32 cellular contexts compared by ENCODE assay signal in genomic region chr5:169511708-169512107, GRCh38.
A peak's percentile ranks its signal among the peaks of the same experiment; 100 is the strongest.
DNase-seq lines count a peak whose midpoint lies in the region; ATAC-seq and TF ChIP-seq lines count a peak whose summit lies in the region.
"Had no signal": no experiment of that assay in that cellular context is flagged by ENCODE, and none has a peak within 500 bp of the region (broad histone marks: within the 10 kb centered on the region; RNA-seq: fewer than 3 reads in every experiment).

No MANE protein-coding gene starts in this region.

- TF ChIP-seq EP300 in SK-N-SH (IDR thresholded peaks at IDR 0.05; ENCODE audit: borderline replicate concordance in 1 of 2, low read depth in 1 of 2, low read length in 1 of 2) = no peak

- no peaks in the 10 kb centered on the region for H3K9me2 ChIP-seq in SK-N-SH

- H3K27ac ChIP-seq in SK-N-SH (ENCODE audit: low read depth in 2 of 2, low read length in 1 of 2) = peak overlapping the region in 1 of 2 experiments; percentile 60; a peak in 1 of 4 replicates
- H3K27ac ChIP-seq in CD8-positive, alpha-beta memory T cell (ENCODE audit: low read depth, low read length) = no peak overlapping the region
- H3K27ac ChIP-seq: HL-60, left ventricle myocardium inferior, neutrophil, prostate gland, sigmoid colon, thoracic aorta, uterus had no signal

- no peak for ATAC-seq in SK-N-SH treated with all-trans-retinoic acid at 6 μM for 48 hours
- ATAC-seq in WTC11 = peak; percentile 76
- ATAC-seq in GM18868 (IDR thresholded peaks at IDR 0.05; ENCODE audit: unreplicated experiment) = no peak
- ATAC-seq in GM18517 (IDR thresholded peaks at IDR 0.05; ENCODE audit: unreplicated experiment) = no peak
- ATAC-seq: activated naive CD8-positive, alpha-beta T cell treated with anti-CD3 and anti-CD28 coated beads, Interleukin-2, amount 50 U/mL, for 24 hours; Right ventricle myocardium inferior; stimulated activated naive CD8-positive, alpha-beta T cell treated with anti-CD3 and anti-CD28 coated beads, Interleukin-15, amount 100 ng/mL, for 72 hours; T-helper 17 cell had no signal

- H3K4me1 ChIP-seq in SK-N-SH (ENCODE audit: control insufficient read depth in 1 of 2, insufficient read depth in 2 of 2, low read depth in 1 of 2, low read length in 1 of 2) = peaks cover 0 to 6% of the 10 kb centered on the region in 2 experiments; a peak in 2 of 4 replicates
- H3K4me1 ChIP-seq in CD8-positive, alpha-beta memory T cell (ENCODE audit: insufficient read depth, low read length) = no peaks in the 10 kb centered on the region
- H3K4me1 ChIP-seq: left ventricle myocardium inferior, prostate gland, sigmoid colon, uterus had no signal

- H3K9me3 Mint-ChIP-seq in WTC11 = no peaks in the 10 kb centered on the region
- no peaks in the 10 kb centered on the region for H3K9me3 Mint-ChIP-seq in CD8-positive, alpha-beta memory T cell
- H3K9me3 Mint-ChIP-seq: activated naive CD8-positive, alpha-beta T cell treated with anti-CD3 and anti-CD28 coated beads, Interleukin-2, amount 50 U/mL, for 24 hours; stimulated activated naive CD8-positive, alpha-beta T cell treated with anti-CD3 and anti-CD28 coated beads, Interleukin-15, amount 100 ng/mL, for 72 hours had no signal

- POLR2A ChIA-PET in SK-N-SH (lab: Yijun Ruan, JAX) (no interaction called here), WTC11 (lab: Charles Lee) (no interaction called here)
- POLR2A ChIA-PET in CD8-positive, alpha-beta memory T cell (lab: Charles Lee) = no interaction called here

- peaks cover 3% of the 10 kb centered on the region for H3F3A ChIP-seq in SK-N-SH (replicated peaks; ENCODE audit: insufficient read depth)

- H3K79me2 ChIP-seq in SK-N-SH (ENCODE audit: insufficient read depth) = no peaks in the 10 kb centered on the region

- H3K36me3 ChIP-seq in SK-N-SH (replicated peaks in 1 of 2; ENCODE audit: control insufficient read depth in 1 of 2, insufficient read depth in 2 of 2, low read length in 1 of 2) = no peaks in the 10 kb centered on the region
- H3K36me3 ChIP-seq in CD8-positive, alpha-beta memory T cell (ENCODE audit: insufficient read depth, low read length) = no peaks in the 10 kb centered on the region
- H3K36me3 ChIP-seq: left ventricle myocardium inferior, neutrophil, prostate gland, sigmoid colon, thoracic aorta, uterus had no signal

- H3K27ac Mint-ChIP-seq in WTC11 = no peak overlapping the region
- H3K27ac Mint-ChIP-seq in CD8-positive, alpha-beta memory T cell = no peak overlapping the region
- H3K27ac Mint-ChIP-seq: activated naive CD8-positive, alpha-beta T cell treated with anti-CD3 and anti-CD28 coated beads, Interleukin-2, amount 50 U/mL, for 24 hours; stimulated activated naive CD8-positive, alpha-beta T cell treated with anti-CD3 and anti-CD28 coated beads, Interleukin-15, amount 100 ng/mL, for 72 hours; T-helper 17 cell had no signal

- H3K27me3 ChIP-seq in SK-N-SH (ENCODE audit: insufficient read depth) = no peaks in the 10 kb centered on the region
- no peaks in the 10 kb centered on the region for H3K27me3 ChIP-seq in CD8-positive, alpha-beta memory T cell (ENCODE audit: insufficient read depth, low read length, poor library complexity, severe bottlenecking)
- H3K27me3 ChIP-seq: sigmoid colon, uterus had no signal

- no peak overlapping the region for H3K9ac ChIP-seq in SK-N-SH

- no peak overlapping the region for H3K4me2 ChIP-seq in SK-N-SH

- H3K27me3 Mint-ChIP-seq in WTC11 (ENCODE audit: low read depth) = peaks cover 2% of the 10 kb centered on the region
- peaks cover 5 to 19% of the 10 kb centered on the region in 2 donors for H3K27me3 Mint-ChIP-seq in CD8-positive, alpha-beta memory T cell
- H3K27me3 Mint-ChIP-seq: activated naive CD8-positive, alpha-beta T cell treated with anti-CD3 and anti-CD28 coated beads, Interleukin-2, amount 50 U/mL, for 24 hours had no signal

- no peak overlapping the region for H2AFZ ChIP-seq in SK-N-SH (ENCODE audit: low read depth)

- TF ChIP-seq RAD21 in SK-N-SH (IDR thresholded peaks at IDR 0.05; ENCODE audit: low read length) = no peak

- no peak overlapping the region for H3K4me3 Mint-ChIP-seq in WTC11
- no peak overlapping the region for H3K4me3 Mint-ChIP-seq in CD8-positive, alpha-beta memory T cell
- H3K4me3 Mint-ChIP-seq: activated naive CD8-positive, alpha-beta T cell treated with anti-CD3 and anti-CD28 coated beads, Interleukin-2, amount 50 U/mL, for 24 hours; stimulated activated naive CD8-positive, alpha-beta T cell treated with anti-CD3 and anti-CD28 coated beads, Interleukin-15, amount 100 ng/mL, for 72 hours; T-helper 17 cell had no signal

- TF ChIP-seq CTCF in SK-N-SH (IDR thresholded peaks at IDR 0.05) = peak; percentile 18; the same call in 1 of the 2 replicates
- no peak for TF ChIP-seq CTCF in WTC11 (IDR thresholded peaks at IDR 0.05)
- peak; percentile 22 for TF ChIP-seq CTCF in fibroblast of pulmonary artery (IDR thresholded peaks at IDR 0.05; ENCODE audit: low read length, missing control alignments)
- TF ChIP-seq CTCF in retinal pigment epithelial cell (conservative IDR thresholded peaks at IDR 0.05; ENCODE audit: low read depth, low read length) = peak; percentile 18

- CTCF ChIA-PET in SK-N-SH (lab: Yijun Ruan, JAX) (interaction anchor here (1.4 kb wide), 1 partner anchor 27 kb away, joined by 3 read pairs; no protein-coding TSS in a partner anchor), WTC11 (lab: Charles Lee) (interaction anchor here (1.1 to 2.0 kb wide), 4 partner anchors 9 to 351 kb away, joined by 3 to 8 read pairs (median 4); no protein-coding TSS in a partner anchor)
- CTCF ChIA-PET in CD8-positive, alpha-beta memory T cell (lab: Charles Lee) = no interaction called here

- no peak for DNase-seq in SK-N-SH
- DNase-seq in WTC11 (ENCODE audit: low spot score) = no peak
- DNase-seq in fibroblast of pulmonary artery (ENCODE audit: low read depth) = no peak
- DNase-seq in retinal pigment epithelial cell (ENCODE audit: low read depth) = no peak
- DNase-seq in CD8-positive, alpha-beta memory T cell = no peak
- DNase-seq: 8988T; activated CD4-positive, alpha-beta T cell treated with anti-CD3 and anti-CD28 coated beads, Interleukin-2, amount 50 U/mL, for 48 hours; activated CD4-positive, CD25-positive, alpha-beta regulatory T cell treated with anti-CD3 and anti-CD28 coated beads, Interleukin-2, amount 50 U/mL, for 72 hours; activated naive CD8-positive, alpha-beta T cell treated with anti-CD3 and anti-CD28 coated beads, Interleukin-2, amount 50 U/mL, for 24 hours; activated T-cell treated with anti-CD3 and anti-CD28 coated beads, Interleukin-2, amount 50 U/mL, for 48 hours; cerebellar nuclear complex; HCEC 1CT; islet precursor cell; left ventricle myocardium inferior; mesenchymal stem cell; NCI-H1436 treated with DMSO at 0.1 percent for 48 hours; NCI-H446 treated with DMSO at 0.1 percent for 48 hours; OCI-M1; sigmoid colon; stimulated activated CD4-positive, alpha-beta T cell treated with anti-CD3 and anti-CD28 coated beads, Interleukin-12 subunit alpha, Interleukin-12 subunit beta, amount 100 ng/mL, for 4 hours; stimulated activated CD4-positive, alpha-beta T cell treated with anti-CD3 and anti-CD28 coated beads, Interleukin-2, amount 100 ng/mL, for 48 hours; stimulated activated naive CD8-positive, alpha-beta T cell treated with anti-CD3 and anti-CD28 coated beads, Interleukin-15, amount 100 ng/mL, for 72 hours; T-helper 17 cell; uterus had no signal

- no peaks in the 10 kb centered on the region for H4K20me1 ChIP-seq in SK-N-SH (ENCODE audit: insufficient read depth)

- H3K4me3 ChIP-seq in SK-N-SH (ENCODE audit: low read depth in 2 of 2, low read length in 1 of 2) (no peak overlapping the region), fibroblast of pulmonary artery (replicated peaks; ENCODE audit: low read depth, low read length) (no peak overlapping the region), retinal pigment epithelial cell (ENCODE audit: low read length) (no peak overlapping the region)
- H3K4me3 ChIP-seq in CD8-positive, alpha-beta memory T cell (ENCODE audit: low read length) = no peak overlapping the region
- H3K4me3 ChIP-seq: left ventricle myocardium inferior, prostate gland, sigmoid colon, thoracic aorta, uterus had no signal

- H3K4me1 Mint-ChIP-seq in WTC11 = no peaks in the 10 kb centered on the region
- H3K4me1 Mint-ChIP-seq in CD8-positive, alpha-beta memory T cell = no peaks in the 10 kb centered on the region
- H3K4me1 Mint-ChIP-seq: activated naive CD8-positive, alpha-beta T cell treated with anti-CD3 and anti-CD28 coated beads, Interleukin-2, amount 50 U/mL, for 24 hours; stimulated activated naive CD8-positive, alpha-beta T cell treated with anti-CD3 and anti-CD28 coated beads, Interleukin-15, amount 100 ng/mL, for 72 hours; T-helper 17 cell had no signal

- H3K9me3 ChIP-seq in SK-N-SH = no peaks in the 10 kb centered on the region
- H3K9me3 ChIP-seq in CD8-positive, alpha-beta memory T cell (ENCODE audit: low read length) = no peaks in the 10 kb centered on the region
- H3K9me3 ChIP-seq: neutrophil, prostate gland, sigmoid colon, thoracic aorta, uterus had no signal

- 29% methylated on average over 3 of the region's 3 CpGs for WGBS in SK-N-SH (ENCODE audit: low lambda C conversion rate)

- H3K36me3 Mint-ChIP-seq in WTC11 = no peaks in the 10 kb centered on the region
- no peaks in the 10 kb centered on the region for H3K36me3 Mint-ChIP-seq in CD8-positive, alpha-beta memory T cell

TF ChIP-seq in SK-N-SH, 30 proteins besides CTCF, POLR2A, EP300 and RAD21 (continues in another document):
- TF ChIP-seq FOXJ3 (CRISPR knock-in tag; IDR thresholded peaks at IDR 0.05) (no peak), GATA2 (CRISPR knock-in tag; IDR thresholded peaks at IDR 0.05) (no peak), CHD2 (IDR thresholded peaks at IDR 0.05; ENCODE audit: low read length, partially characterized antibody) (no peak)
- TF ChIP-seq, protein P1, sequence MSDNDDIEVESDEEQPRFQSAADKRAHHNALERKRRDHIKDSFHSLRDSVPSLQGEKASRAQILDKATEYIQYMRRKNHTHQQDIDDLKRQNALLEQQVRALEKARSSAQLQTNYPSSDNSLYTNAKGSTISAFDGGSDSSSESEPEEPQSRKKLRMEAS (IDR thresholded peaks at IDR 0.05; ENCODE audit: low read depth) = no peak

TF ChIP-seq in WTC11, 78 proteins besides CTCF, POLR2A, EP300 and RAD21 (continues in another document):
- TF ChIP-seq PREB (CRISPR knock-in tag; IDR thresholded peaks at IDR 0.05; ENCODE audit: borderline replicate concordance) = no peak
- no peak for TF ChIP-seq ZNF423 (CRISPR knock-in tag; IDR thresholded peaks at IDR 0.05)
- no peak for TF ChIP-seq GTF2I (CRISPR knock-in tag; conservative IDR thresholded peaks at IDR 0.05)

Comparison
In these comparisons a context has a peak if more than half of its experiments do, and no peak if none do; other contexts are left out.
1. Of the 6 proteins assayed by ChIP-seq in both WTC11 and SK-N-SH: peak only in WTC11: none; only in SK-N-SH: CTCF; in both: none; in neither: 5.